ENCODE assay signal across 8 cellular contexts in genomic region chr7:101817031-101817929, GRCh38. TPM values are rescaled to one million over a fixed set of nuclear protein-coding genes. Genes with fewer than 3 reads are reported as not detected.
A peak's percentile ranks its signal among the peaks of the same experiment; 100 is the strongest.
DNase-seq lines count a peak whose midpoint lies in the region; ATAC-seq and TF ChIP-seq lines count a peak whose summit lies in the region.

A gene with protein sequence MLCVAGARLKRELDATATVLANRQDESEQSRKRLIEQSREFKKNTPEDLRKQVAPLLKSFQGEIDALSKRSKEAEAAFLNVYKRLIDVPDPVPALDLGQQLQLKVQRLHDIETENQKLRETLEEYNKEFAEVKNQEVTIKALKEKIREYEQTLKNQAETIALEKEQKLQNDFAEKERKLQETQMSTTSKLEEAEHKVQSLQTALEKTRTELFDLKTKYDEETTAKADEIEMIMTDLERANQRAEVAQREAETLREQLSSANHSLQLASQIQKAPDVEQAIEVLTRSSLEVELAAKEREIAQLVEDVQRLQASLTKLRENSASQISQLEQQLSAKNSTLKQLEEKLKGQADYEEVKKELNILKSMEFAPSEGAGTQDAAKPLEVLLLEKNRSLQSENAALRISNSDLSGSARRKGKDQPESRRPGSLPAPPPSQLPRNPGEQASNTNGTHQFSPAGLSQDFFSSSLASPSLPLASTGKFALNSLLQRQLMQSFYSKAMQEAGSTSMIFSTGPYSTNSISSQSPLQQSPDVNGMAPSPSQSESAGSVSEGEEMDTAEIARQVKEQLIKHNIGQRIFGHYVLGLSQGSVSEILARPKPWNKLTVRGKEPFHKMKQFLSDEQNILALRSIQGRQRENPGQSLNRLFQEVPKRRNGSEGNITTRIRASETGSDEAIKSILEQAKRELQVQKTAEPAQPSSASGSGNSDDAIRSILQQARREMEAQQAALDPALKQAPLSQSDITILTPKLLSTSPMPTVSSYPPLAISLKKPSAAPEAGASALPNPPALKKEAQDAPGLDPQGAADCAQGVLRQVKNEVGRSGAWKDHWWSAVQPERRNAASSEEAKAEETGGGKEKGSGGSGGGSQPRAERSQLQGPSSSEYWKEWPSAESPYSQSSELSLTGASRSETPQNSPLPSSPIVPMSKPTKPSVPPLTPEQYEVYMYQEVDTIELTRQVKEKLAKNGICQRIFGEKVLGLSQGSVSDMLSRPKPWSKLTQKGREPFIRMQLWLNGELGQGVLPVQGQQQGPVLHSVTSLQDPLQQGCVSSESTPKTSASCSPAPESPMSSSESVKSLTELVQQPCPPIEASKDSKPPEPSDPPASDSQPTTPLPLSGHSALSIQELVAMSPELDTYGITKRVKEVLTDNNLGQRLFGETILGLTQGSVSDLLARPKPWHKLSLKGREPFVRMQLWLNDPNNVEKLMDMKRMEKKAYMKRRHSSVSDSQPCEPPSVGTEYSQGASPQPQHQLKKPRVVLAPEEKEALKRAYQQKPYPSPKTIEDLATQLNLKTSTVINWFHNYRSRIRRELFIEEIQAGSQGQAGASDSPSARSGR (N-terminal part only) (plus strand): TSS chr7:101817626. CDS start chr7:101817640, 14 bp downstream.

- peak within 1 kb of the TSS in 6 of 8 donors; percentile 43 to 84 (median 52) for H3K27ac Mint-ChIP-seq in CD8-positive, alpha-beta memory T cell
- no peak within 1 kb of the TSS for H3K27ac Mint-ChIP-seq in effector memory CD8-positive, alpha-beta T cell

- no peaks in the 10 kb centered on the region for H3K27me3 ChIP-seq in CD8-positive, alpha-beta memory T cell (ENCODE audit: insufficient read depth, low read length, poor library complexity, severe bottlenecking)
- H3K27me3 ChIP-seq in HL-60 (ENCODE audit: insufficient read depth, poor library complexity, severe bottlenecking) (no peaks in the 10 kb centered on the region), mononuclear cell (ENCODE audit: insufficient read depth, low read length) (no peaks in the 10 kb centered on the region)

- H3K36me3 ChIP-seq in CD8-positive, alpha-beta memory T cell (ENCODE audit: insufficient read depth, low read length) = no peaks in the 10 kb centered on the region

- peak within 1 kb of the TSS; percentile 31 for H3K27ac ChIP-seq in CD8-positive, alpha-beta memory T cell (ENCODE audit: low read depth, low read length)
- peak within 1 kb of the TSS; percentile 77 for H3K27ac ChIP-seq in HL-60 (replicated peaks)
- peak within 1 kb of the TSS; percentile 35 for H3K27ac ChIP-seq in substantia nigra (ENCODE audit: low read depth, low read length, poor library complexity, severe bottlenecking)

- POLR2A ChIA-PET in CD8-positive, alpha-beta memory T cell (lab: Charles Lee) = interaction anchor here (0.5 to 0.7 kb wide), 2 partner anchors 55 to 71 kb away, joined by 3 to 5 read pairs; no protein-coding TSS in a partner anchor

- CTCF ChIA-PET in CD8-positive, alpha-beta memory T cell (lab: Charles Lee) = interaction anchor here (0.9 to 1.3 kb wide), 5 partner anchors 10 to 74 kb away, joined by 3 to 6 read pairs (median 3); no protein-coding TSS in a partner anchor

- peak within 1 kb of the TSS; percentile 80 to 92 (median 84) for H3K4me3 Mint-ChIP-seq in CD8-positive, alpha-beta memory T cell
- peak within 1 kb of the TSS; percentile 69 to 71 for H3K4me3 Mint-ChIP-seq in effector memory CD8-positive, alpha-beta T cell

- peak within 1 kb of the TSS; percentile 24 for H3K4me3 ChIP-seq in CD8-positive, alpha-beta memory T cell (ENCODE audit: low read length)
- H3K4me3 ChIP-seq in HL-60 (replicated peaks; ENCODE audit: insufficient read depth, low read length) (peak within 1 kb of the TSS; percentile 77), WI38 (ENCODE audit: low read depth, low read length) (peak within 1 kb of the TSS; percentile 74), mononuclear cell (ENCODE audit: low read length) (peak within 1 kb of the TSS; percentile 56)

- no peaks in the 10 kb centered on the region for H3K27me3 Mint-ChIP-seq in CD8-positive, alpha-beta memory T cell
- H3K27me3 Mint-ChIP-seq in effector memory CD8-positive, alpha-beta T cell = no peaks in the 10 kb centered on the region

- peaks cover 0 to 11% (median 0%) of the 10 kb centered on the region in 3 donors for H3K36me3 Mint-ChIP-seq in CD8-positive, alpha-beta memory T cell
- peaks cover 9% of the 10 kb centered on the region for H3K36me3 Mint-ChIP-seq in effector memory CD8-positive, alpha-beta T cell (ENCODE audit: insufficient read depth)

- H3K9me3 ChIP-seq in CD8-positive, alpha-beta memory T cell (ENCODE audit: low read length) = no peaks in the 10 kb centered on the region
- no peaks in the 10 kb centered on the region for H3K9me3 ChIP-seq in mononuclear cell (ENCODE audit: low read depth, low read length)

- H3K4me1 Mint-ChIP-seq in CD8-positive, alpha-beta memory T cell = peaks cover 28 to 44% (median 37%) of the 10 kb centered on the region in 3 donors
- H3K4me1 Mint-ChIP-seq in effector memory CD8-positive, alpha-beta T cell (ENCODE audit: low read depth in 2 of 2) = peaks cover 11 to 31% of the 10 kb centered on the region in 2 donors

- H3K9me3 Mint-ChIP-seq in CD8-positive, alpha-beta memory T cell = no peaks in the 10 kb centered on the region
- H3K9me3 Mint-ChIP-seq in effector memory CD8-positive, alpha-beta T cell = no peaks in the 10 kb centered on the region

- ATAC-seq in effector memory CD8-positive, alpha-beta T cell (replicated peaks) = no peak
- ATAC-seq in GM21717 (IDR thresholded peaks at IDR 0.05; ENCODE audit: unreplicated experiment) (no peak), GM19395 (IDR thresholded peaks at IDR 0.05; ENCODE audit: unreplicated experiment) (no peak)

- peak in 3 of 5 donors; percentile 10 to 52 (median 46) for DNase-seq in CD8-positive, alpha-beta memory T cell
- DNase-seq in HL-60 (ENCODE audit: low read depth in 1 of 2, low spot score in 1 of 2) = peak in 1 of 2 experiments; percentile 52
- peak in 2 of 3 experiments; percentile 15 for DNase-seq in effector memory CD8-positive, alpha-beta T cell
- DNase-seq in substantia nigra (lab: John Stamatoyannopoulos, UW) = peak in 10 of 49 donors; percentile 2 to 63 (median 17)

- TF ChIP-seq CTCF in HL-60 (IDR thresholded peaks at IDR 0.05; ENCODE audit: insufficient read depth, low read length) (no peak), WI38 (IDR thresholded peaks at IDR 0.05; ENCODE audit: low read depth, low read length) (no peak)

- peaks cover 16% of the 10 kb centered on the region for H3K4me1 ChIP-seq in CD8-positive, alpha-beta memory T cell (ENCODE audit: insufficient read depth, low read length)
- peaks cover 42% of the 10 kb centered on the region for H3K4me1 ChIP-seq in mononuclear cell (ENCODE audit: insufficient read depth, low read length)

RNA-seq across cellular contexts. Expression of the gene that starts here (rescaled TPM):
- total RNA-seq in CD8-positive, alpha-beta memory T cell = 10 to 100 TPM; 23.2 to 23.6 TPM
- 26.4 TPM for polyA plus RNA-seq in CD8-positive, alpha-beta memory T cell
- 41.1 TPM for total RNA-seq in mononuclear cell

Comparison
In these comparisons a context has a peak if more than half of its experiments do, and no peak if none do; other contexts are left out.
1. H3K4me3 ChIP-seq: peak in every context shown above with its lines; median percentile 77 in HL-60; 74 in WI38; 56 in mononuclear cell; 24 in CD8-positive, alpha-beta memory T cell.
2. H3K27ac Mint-ChIP-seq: peak in CD8-positive, alpha-beta memory T cell (6 of 8); none in effector memory CD8-positive, alpha-beta T cell (0 of 2).
3. Peak in every context shown above with its lines, with median percentiles within 50 percentile points of each other: H3K27ac ChIP-seq.